In the genomic region with DNA sequence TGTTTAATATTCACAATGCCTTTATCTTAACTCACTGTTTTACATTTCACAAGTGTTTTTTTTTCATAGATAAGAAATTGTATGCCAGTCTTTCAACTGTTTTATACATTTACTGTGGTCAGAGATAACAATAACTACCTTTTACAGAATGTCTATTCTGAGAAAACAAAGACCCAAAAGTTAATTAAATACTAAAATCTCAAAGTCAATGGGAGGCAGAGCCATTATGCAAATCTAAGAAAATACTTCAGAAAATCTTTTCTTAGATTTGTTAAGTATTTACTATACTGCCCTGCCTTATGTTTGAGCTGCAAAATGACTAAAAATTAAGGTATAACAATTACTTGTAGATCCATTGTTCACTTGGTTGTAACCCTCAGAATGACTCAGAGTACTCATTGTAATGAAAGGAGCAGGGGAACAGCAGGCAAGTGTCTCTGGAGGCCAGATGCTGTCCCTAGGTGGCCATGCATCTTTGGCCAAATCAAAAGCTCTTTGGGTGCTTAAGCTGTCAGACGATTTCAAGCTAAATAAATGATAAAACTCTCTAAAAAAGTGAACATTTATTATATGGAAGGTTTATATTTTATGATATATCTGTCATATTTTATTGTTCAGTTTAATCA, we compare ENCODE assay signal across 16 cellular contexts.
DNase-seq lines count a peak whose midpoint lies in the region; ATAC-seq, FAIRE-seq and TF ChIP-seq lines count a peak whose summit lies in the region.
"Had no signal": no experiment of that assay in that cellular context is flagged by ENCODE, and none has a peak within 500 bp of the region (broad histone marks: within the 10 kb centered on the region; RNA-seq: fewer than 3 reads in every experiment).

No MANE protein-coding gene starts in this region.

- H3K56ac ChIP-seq in H1 (replicated peaks; ENCODE audit: insufficient read length, low read depth, low read length) (no peak overlapping the region), mesendoderm (ENCODE audit: low read length) (no peak overlapping the region)

- H3K4me2 ChIP-seq in HCT116 (ENCODE audit: low read length) (no peak overlapping the region), H1 (ENCODE audit: insufficient read depth in 1 of 2, low read depth in 2 of 2, low read length in 2 of 2) (no peak overlapping the region), mesendoderm (ENCODE audit: low read length) (no peak overlapping the region)
- H3K4me2 ChIP-seq: PC-9 had no signal

- WGBS in H1 (ENCODE audit: extremely low coverage in 1 of 2, insufficient coverage in 1 of 2, insufficient read length in 1 of 2, insufficient replicate concordance in 2 of 2, low coverage in 1 of 2, low lambda C conversion rate in 2 of 2, missing lambda C conversion rate in 1 of 2), 2 experiments, result 23% methylated on average over 1 of the region's 1 CpG; no CpG with 5 or more reads in 1 of the 2 experiments
- WGBS in mesendoderm (ENCODE audit: extremely low coverage, insufficient coverage, low lambda C conversion rate), result no CpG with 5 or more reads among the region's 1 CpG
- WGBS in lower leg skin, 2 donors, result 33 to 41% methylated on average over 1 of the region's 1 CpG

- intact Hi-C loops in HCT116 (cut with micrococcal nuclease) (no loop called here), lower leg skin (cut with DNase I; ENCODE audit: low total_unique reads) (no loop called here), gastrocnemius medialis (cut with DNase I; ENCODE audit: low total_unique reads) (no loop called here)

- no peaks in the 10 kb centered on the region for H3K9me3 ChIP-seq in HCT116 (ENCODE audit: control insufficient read depth in 1 of 2, insufficient read depth in 1 of 2, low read depth in 1 of 2, low read length in 2 of 2)
- H3K9me3 ChIP-seq in H1 (ENCODE audit: insufficient read depth in 2 of 2, low read depth in 1 of 2, low read length in 1 of 2), result no peaks in the 10 kb centered on the region
- H3K9me3 ChIP-seq in gastrocnemius medialis, result no peaks in the 10 kb centered on the region
- H3K9me3 ChIP-seq: BE2C had no signal

- no peaks in the 10 kb centered on the region for H3K36me3 Mint-ChIP-seq in activated naive CD8-positive, alpha-beta T cell treated with anti-CD3 and anti-CD28 coated beads for 36 hours
- H3K36me3 Mint-ChIP-seq: CD8-positive, alpha-beta T cell had no signal

- H2BK12ac ChIP-seq in H1 (ENCODE audit: low read depth, low read length), result no peak overlapping the region

- BruUV-seq in HCT116 (replicated peaks; lab: Mats Ljungman, UMichigan), result no TSS peak

- no peak overlapping the region for H3K4ac ChIP-seq in H1 (replicated peaks; ENCODE audit: insufficient read length, low read depth, low read length)
- H3K4ac ChIP-seq in mesendoderm (ENCODE audit: low read depth, low read length), result no peak overlapping the region

- H3K4me1 Mint-ChIP-seq in activated naive CD8-positive, alpha-beta T cell treated with anti-CD3 and anti-CD28 coated beads for 36 hours, result no peaks in the 10 kb centered on the region

- no peak overlapping the region for H2AK5ac ChIP-seq in H1 (ENCODE audit: low read depth, low read length)
- H2AK5ac ChIP-seq in mesendoderm (ENCODE audit: low read length), result no peak overlapping the region

- H3K27me3 Mint-ChIP-seq in activated naive CD8-positive, alpha-beta T cell treated with anti-CD3 and anti-CD28 coated beads for 36 hours, result no peaks in the 10 kb centered on the region

- no peak overlapping the region for H2BK20ac ChIP-seq in H1 (ENCODE audit: low read length)

- H3K23ac ChIP-seq in H1 (ENCODE audit: insufficient read length), result no peak overlapping the region
- no peak overlapping the region for H3K23ac ChIP-seq in mesendoderm (ENCODE audit: low read length)

- H3K36me3 ChIP-seq in HCT116 (ENCODE audit: control insufficient read depth in 1 of 2, insufficient read depth in 2 of 2, low read length in 2 of 2) (no peaks in the 10 kb centered on the region), H1 (ENCODE audit: control insufficient read depth in 2 of 4, insufficient read depth in 4 of 4, low read length in 3 of 4) (no peaks in the 10 kb centered on the region), mesendoderm (ENCODE audit: control insufficient read depth, insufficient read depth, low read length) (no peaks in the 10 kb centered on the region), gastrocnemius medialis (no peaks in the 10 kb centered on the region)
- H3K36me3 ChIP-seq: BE2C had no signal

- H3K27me3 ChIP-seq in HCT116 (ENCODE audit: insufficient read depth, low read length) (no peaks in the 10 kb centered on the region), H1 (replicated peaks in 1 of 4; ENCODE audit: control insufficient read depth in 3 of 4, extremely low read depth in 1 of 4, insufficient read depth in 3 of 4, low read length in 3 of 4) (no peaks in the 10 kb centered on the region), mesendoderm (ENCODE audit: insufficient read depth, low read length, poor library complexity) (no peaks in the 10 kb centered on the region), gastrocnemius medialis (no peaks in the 10 kb centered on the region)
- H3K27me3 ChIP-seq: BE2C had no signal

- H3K4me3 Mint-ChIP-seq in activated naive CD8-positive, alpha-beta T cell treated with anti-CD3 and anti-CD28 coated beads for 36 hours, result no peak overlapping the region
- H3K4me3 Mint-ChIP-seq: CD8-positive, alpha-beta T cell had no signal

- H3K4me3 ChIP-seq in HCT116 (replicated peaks in 1 of 2; ENCODE audit: low read depth in 1 of 2, low read length in 2 of 2) (no peak overlapping the region), H1 (ENCODE audit: extremely low read depth in 1 of 4, insufficient read depth in 2 of 4, low read depth in 3 of 4, low read length in 4 of 4) (no peak overlapping the region), mesendoderm (ENCODE audit: low read length) (no peak overlapping the region), lower leg skin (ENCODE audit: low read depth, poor library complexity, severe bottlenecking) (no peak overlapping the region), gastrocnemius medialis (no peak overlapping the region)
- H3K4me3 ChIP-seq: PC-9 had no signal

- peaks cover 7% of the 10 kb centered on the region for H3K9me3 Mint-ChIP-seq in activated naive CD8-positive, alpha-beta T cell treated with anti-CD3 and anti-CD28 coated beads for 36 hours

- CTCF ChIA-PET in HCT116 (lab: Charles Lee) (no interaction called here), H1 (lab: Charles Lee; ENCODE audit: partially characterized antibody) (no interaction called here)

- no peak overlapping the region; the same call in 1 of the 2 replicates for H3K18ac ChIP-seq in H1 (ENCODE audit: extremely low read depth, low read length)
- no peak overlapping the region for H3K18ac ChIP-seq in mesendoderm (ENCODE audit: low read length)

- no peak overlapping the region for H2BK15ac ChIP-seq in H1 (ENCODE audit: low read length)
- H2BK15ac ChIP-seq in mesendoderm (replicated peaks; ENCODE audit: low read depth), result no peak overlapping the region

- no peaks in the 10 kb centered on the region for H3K4me1 ChIP-seq in HCT116 (ENCODE audit: control insufficient read depth in 1 of 2, insufficient read depth in 2 of 2, low read length in 2 of 2)
- H3K4me1 ChIP-seq in H1 (replicated peaks in 1 of 4; ENCODE audit: control insufficient read depth in 3 of 4, insufficient read depth in 4 of 4, low read length in 3 of 4), result peaks cover 0 to 9% (median 0%) of the 10 kb centered on the region in 4 experiments; a peak in 2 of 7 replicates
- no peaks in the 10 kb centered on the region for H3K4me1 ChIP-seq in mesendoderm (ENCODE audit: control insufficient read depth, low read depth, low read length)
- no peaks in the 10 kb centered on the region for H3K4me1 ChIP-seq in gastrocnemius medialis
- H3K4me1 ChIP-seq: BE2C had no signal

- H2BK5ac ChIP-seq in H1 (ENCODE audit: low read depth, low read length), result no peak overlapping the region
- no peak overlapping the region for H2BK5ac ChIP-seq in mesendoderm (ENCODE audit: low read length)

- RAD21 ChIA-PET in HCT116 (lab: Charles Lee; ENCODE audit: low non-redundant PET in 1 of 2, low total read pairs in 2 of 2, uncharacterized antibody in 2 of 2, unreplicated experiment in 2 of 2), result no interaction called here

- DNase-seq in HCT116 (ENCODE audit: low read depth, low spot score) (no peak), NCI-H146 (lab: John Stamatoyannopoulos, UW) (peak; percentile 17), H1 (ENCODE audit: low read depth in 1 of 2, low spot score in 2 of 2) (peak in 1 of 2 experiments; percentile 15), mesendoderm (peak; percentile 63), T-helper 2 cell (no peak), lower leg skin (ENCODE audit: low spot score in 2 of 2) (no peak), gastrocnemius medialis (no peak)
- no peak for DNase-seq in activated naive CD8-positive, alpha-beta T cell treated with anti-CD3 and anti-CD28 coated beads for 36 hours
- DNase-seq: BE2C; CD8-positive, alpha-beta T cell; HCEC 1CT; NCI-H1694 treated with DMSO at 0.1 percent for 48 hours; NCI-H2171 treated with DMSO at 0.1 percent for 48 hours; NCI-H526; PC-9; T-helper 1 cell had no signal

- peak; percentile 68 for FAIRE-seq in H1 (lab: Jason Lieb, UNC)

- ATAC-seq in HCT116, result no peak
- ATAC-seq in gastrocnemius medialis, result no peak
- ATAC-seq: CD8-positive, alpha-beta T cell had no signal

- no peak overlapping the region for H3K14ac ChIP-seq in H1 (ENCODE audit: insufficient read length)

- no peak for TF ChIP-seq RAD21 in HCT116 (IDR thresholded peaks at IDR 0.05; ENCODE audit: low read depth)
- no peak for TF ChIP-seq RAD21 in H1 (IDR thresholded peaks at IDR 0.05 in 1 of 2, conservative IDR thresholded peaks at IDR 0.05 in 1 of 2; ENCODE audit: low read depth in 2 of 2, low read length in 2 of 2)

- no peak overlapping the region for H4K8ac ChIP-seq in H1 (ENCODE audit: extremely low read depth, insufficient read depth, low read length)
- no peak overlapping the region for H4K8ac ChIP-seq in mesendoderm (ENCODE audit: low read depth, low read length)

- TF ChIP-seq CTCF in HCT116 (IDR thresholded peaks at IDR 0.05 in 2 of 3, conservative IDR thresholded peaks at IDR 0.05 in 1 of 3; ENCODE audit: borderline replicate concordance in 1 of 3, insufficient read depth in 1 of 3, low read depth in 2 of 3, low read length in 2 of 3) (no peak), H1 (IDR thresholded peaks at IDR 0.05; ENCODE audit: control extremely low read depth in 1 of 3, insufficient read depth in 1 of 3, low read depth in 1 of 3, low read length in 3 of 3) (no peak), lower leg skin (IDR thresholded peaks at IDR 0.05) (no peak), gastrocnemius medialis (IDR thresholded peaks at IDR 0.05 in 4 of 5, conservative IDR thresholded peaks at IDR 0.05 in 1 of 5) (no peak)

- POLR2A ChIA-PET in HCT116 (lab: Charles Lee), result no interaction called here
- POLR2A ChIA-PET in H1 (lab: Charles Lee; ENCODE audit: partially characterized antibody), result no interaction called here

- no peak overlapping the region for H3K27ac Mint-ChIP-seq in activated naive CD8-positive, alpha-beta T cell treated with anti-CD3 and anti-CD28 coated beads for 36 hours
- H3K27ac Mint-ChIP-seq: CD8-positive, alpha-beta T cell had no signal

- no peak overlapping the region for H2BK120ac ChIP-seq in H1 (replicated peaks; ENCODE audit: low read depth, low read length)
- no peak overlapping the region for H2BK120ac ChIP-seq in mesendoderm (ENCODE audit: low read depth, low read length)

- H4K20me1 ChIP-seq in HCT116 (ENCODE audit: insufficient read depth) (no peaks in the 10 kb centered on the region), H1 (replicated peaks in 1 of 2; ENCODE audit: control insufficient read depth in 1 of 2, insufficient read depth in 2 of 2, low read length in 2 of 2) (no peaks in the 10 kb centered on the region)

- no peaks in the 10 kb centered on the region for H3K23me2 ChIP-seq in H1 (ENCODE audit: low read depth, low read length)

- in situ Hi-C loops in gastrocnemius medialis (cut with MboI; ENCODE audit: low sequenced_read_pairs in 4 of 4), result no loop called here

- TF ChIP-seq POLR2A in HCT116 (IDR thresholded peaks at IDR 0.05; ENCODE audit: borderline replicate concordance, extremely low read depth, insufficient read depth, insufficient read length), result no peak
- TF ChIP-seq POLR2A in H1 (IDR thresholded peaks at IDR 0.05; ENCODE audit: control extremely low read depth in 1 of 2, low read depth in 2 of 2, low read length in 2 of 2), result no peak
- TF ChIP-seq POLR2A in lower leg skin (IDR thresholded peaks at IDR 0.05), result no peak
- no peak for TF ChIP-seq POLR2A in gastrocnemius medialis (IDR thresholded peaks at IDR 0.05)

- H3K79me1 ChIP-seq in H1 (ENCODE audit: low read depth, low read length), result no peaks in the 10 kb centered on the region
- no peaks in the 10 kb centered on the region for H3K79me1 ChIP-seq in mesendoderm (ENCODE audit: low read length)

- H3K79me2 ChIP-seq in HCT116 (ENCODE audit: insufficient read depth, low read length) (no peaks in the 10 kb centered on the region), H1 (ENCODE audit: control insufficient read depth in 1 of 2, insufficient read depth in 2 of 2, low read length in 2 of 2) (no peaks in the 10 kb centered on the region), mesendoderm (ENCODE audit: control insufficient read depth, insufficient read depth, low read length) (no peaks in the 10 kb centered on the region)

- H2AFZ ChIP-seq in HCT116 (ENCODE audit: low read depth, low read length, poor library complexity, severe bottlenecking) (peak overlapping the region; percentile 42), H1 (ENCODE audit: low read length) (no peak overlapping the region)
- H2AFZ ChIP-seq: PC-9 had no signal

- no peak overlapping the region for H4K5ac ChIP-seq in H1 (ENCODE audit: insufficient read length, low read depth, low read length)
- H4K5ac ChIP-seq in mesendoderm (ENCODE audit: low read length), result no peak overlapping the region

- H4K91ac ChIP-seq in H1 (replicated peaks; ENCODE audit: insufficient read length, low read length), result no peak overlapping the region

- H3K9ac ChIP-seq in HCT116 (ENCODE audit: low read length), result no peak overlapping the region
- H3K9ac ChIP-seq in H1 (replicated peaks in 1 of 4; ENCODE audit: extremely low read depth in 1 of 4, low read depth in 3 of 4, low read length in 3 of 4), result no peak overlapping the region
- no peak overlapping the region for H3K9ac ChIP-seq in mesendoderm (ENCODE audit: low read length)

- H3K27ac ChIP-seq in HCT116 (ENCODE audit: low read depth, low read length) (no peak overlapping the region), H1 (ENCODE audit: low read depth, low read length) (no peak overlapping the region), mesendoderm (ENCODE audit: low read depth, low read length) (no peak overlapping the region), gastrocnemius medialis (no peak overlapping the region)
- H3K27ac ChIP-seq: PC-9 had no signal

- no peaks in the 10 kb centered on the region; the same call in 1 of the 2 replicates for H3K9me2 ChIP-seq in HCT116 (ENCODE audit: insufficient read depth)

- no peak for TF ChIP-seq EP300 in H1 (IDR thresholded peaks at IDR 0.05; ENCODE audit: borderline replicate concordance in 1 of 2, low read depth in 2 of 2, low read length in 2 of 2)

Comparison
In these comparisons a context has a peak if more than half of its experiments do, and no peak if none do; other contexts are left out.
1. DNase-seq: peak in NCI-H146 (single experiment) and mesendoderm (single experiment); none in HCT116 (single experiment), T-helper 2 cell (0 of 5), lower leg skin (0 of 2), activated naive CD8-positive, alpha-beta T cell treated with anti-CD3 and anti-CD28 coated beads for 36 hours (single experiment) and gastrocnemius medialis (0 of 2).